Comparison of ENCODE assay signal across 8 cellular contexts in genomic region chr11:66579017-66579606, GRCh38. TPM values are rescaled to one million over a fixed set of nuclear protein-coding genes. Genes with fewer than 3 reads are reported as not detected.
DNase-seq lines count a peak whose midpoint lies in the region; ATAC-seq and TF ChIP-seq lines count a peak whose summit lies in the region.

No MANE protein-coding gene starts in this region.

- peaks cover 0 to 10% (median 6%) of the 10 kb centered on the region in 8 donors for H3K9me3 Mint-ChIP-seq in CD4-positive, alpha-beta memory T cell
- no peaks in the 10 kb centered on the region for H3K9me3 Mint-ChIP-seq in activated naive CD4-positive, alpha-beta T cell treated with anti-CD3 and anti-CD28 coated beads, Interleukin-2, amount 50 U/mL, for 24 hours

- TF ChIP-seq CTCF in upper lobe of right lung (IDR thresholded peaks at IDR 0.05) = peak; percentile 78

- no peak overlapping the region for H3K27ac ChIP-seq in CD4-positive, alpha-beta memory T cell (ENCODE audit: low read depth, low read length)
- no peak overlapping the region for H3K27ac ChIP-seq in upper lobe of right lung

- H3K9me3 ChIP-seq in CD4-positive, alpha-beta memory T cell (ENCODE audit: control insufficient read depth in 1 of 2, low read length in 2 of 2) = no peaks in the 10 kb centered on the region
- no peaks in the 10 kb centered on the region for H3K9me3 ChIP-seq in upper lobe of right lung

- H3K27me3 ChIP-seq in CD4-positive, alpha-beta memory T cell (ENCODE audit: insufficient read depth, low read length) = no peaks in the 10 kb centered on the region
- no peaks in the 10 kb centered on the region for H3K27me3 ChIP-seq in upper lobe of right lung

- H3K4me1 ChIP-seq in CD4-positive, alpha-beta memory T cell (ENCODE audit: insufficient read depth, low read length) = peaks cover 5% of the 10 kb centered on the region
- H3K4me1 ChIP-seq in upper lobe of right lung = no peaks in the 10 kb centered on the region

- no peaks in the 10 kb centered on the region for H3K36me3 ChIP-seq in CD4-positive, alpha-beta memory T cell (ENCODE audit: insufficient read depth, low read length)
- H3K36me3 ChIP-seq in upper lobe of right lung = no peaks in the 10 kb centered on the region

- H3K4me1 Mint-ChIP-seq in CD4-positive, alpha-beta memory T cell = peaks cover 0 to 12% (median 6%) of the 10 kb centered on the region in 4 donors
- H3K4me1 Mint-ChIP-seq in activated naive CD4-positive, alpha-beta T cell treated with anti-CD3 and anti-CD28 coated beads, Interleukin-2, amount 50 U/mL, for 24 hours = peaks cover 22% of the 10 kb centered on the region

- intact Hi-C loops in CD4-positive, alpha-beta memory T cell (cut with micrococcal nuclease) = loop anchor here (1.0 kb wide), 4 partner anchors 40 to 255 kb away; no protein-coding TSS in a partner anchor
- intact Hi-C loops in Right ventricle myocardium inferior (cut with DNase I) (loop anchor here (1.0 kb wide), 1 partner anchor 99 kb away; no protein-coding TSS in a partner anchor), posterior vena cava (cut with DNase I) (loop anchor here (2.0 to 10.0 kb wide), 2 partner anchors 100 to 256 kb away; no protein-coding TSS in a partner anchor), upper lobe of right lung (cut with DNase I) (no loop called here)

- no peaks in the 10 kb centered on the region for H3K36me3 Mint-ChIP-seq in CD4-positive, alpha-beta memory T cell
- peaks cover 1% of the 10 kb centered on the region for H3K36me3 Mint-ChIP-seq in activated naive CD4-positive, alpha-beta T cell treated with anti-CD3 and anti-CD28 coated beads, Interleukin-2, amount 50 U/mL, for 24 hours

- POLR2A ChIA-PET in CD4-positive, alpha-beta memory T cell (lab: Charles Lee; ENCODE audit: partially characterized antibody) = interaction anchor here (0.9 to 5.2 kb wide), 5 partner anchors 13 to 99 kb away, joined by 3 to 75 read pairs (median 4); partner anchors contain the start of genes RBM14, RBM4B and ZDHHC24

- H3K4me3 ChIP-seq in CD4-positive, alpha-beta memory T cell (ENCODE audit: low read length in 2 of 2) = no peak overlapping the region
- no peak overlapping the region for H3K4me3 ChIP-seq in upper lobe of right lung

- CTCF ChIA-PET in CD4-positive, alpha-beta memory T cell (lab: Charles Lee; ENCODE audit: partially characterized antibody) = interaction anchor here (0.9 to 7.2 kb wide), 12 partner anchors 10 to 107 kb away, joined by 3 to 268 read pairs (median 5); partner anchors contain the start of genes ACTN3, CCDC87, CCS and CTSF

- DNase-seq in CD4-positive, alpha-beta memory T cell = peak; percentile 64 to 72 (median 68)
- peak; percentile 100 for DNase-seq in HuH-7.5 (ENCODE audit: low spot score)
- DNase-seq in Right ventricle myocardium inferior (ENCODE audit: missing footprints) = peak; percentile 85
- DNase-seq in posterior vena cava (ENCODE audit: low spot score) = peak; percentile 94
- DNase-seq in upper lobe of right lung = peak; percentile 89

- ATAC-seq in SK-N-SH treated with all-trans-retinoic acid at 6 μM for 48 hours (peak; percentile 96), Right ventricle myocardium inferior (peak; percentile 91), upper lobe of right lung (peak; percentile 99), HG02623 (IDR thresholded peaks at IDR 0.05; ENCODE audit: unreplicated experiment) (no peak)

- peak overlapping the region in 3 of 7 donors; percentile 9 to 68 (median 25) for H3K27ac Mint-ChIP-seq in CD4-positive, alpha-beta memory T cell
- no peak overlapping the region for H3K27ac Mint-ChIP-seq in activated naive CD4-positive, alpha-beta T cell treated with anti-CD3 and anti-CD28 coated beads, Interleukin-2, amount 50 U/mL, for 24 hours

- peak overlapping the region in 2 of 8 donors; percentile 33 to 47 for H3K4me3 Mint-ChIP-seq in CD4-positive, alpha-beta memory T cell
- peak overlapping the region; percentile 42 for H3K4me3 Mint-ChIP-seq in activated naive CD4-positive, alpha-beta T cell treated with anti-CD3 and anti-CD28 coated beads, Interleukin-2, amount 50 U/mL, for 24 hours

- H3K27me3 Mint-ChIP-seq in CD4-positive, alpha-beta memory T cell = peaks cover 0 to 7% of the 10 kb centered on the region in 2 donors
- H3K27me3 Mint-ChIP-seq in activated naive CD4-positive, alpha-beta T cell treated with anti-CD3 and anti-CD28 coated beads, Interleukin-2, amount 50 U/mL, for 24 hours = peaks cover 2% of the 10 kb centered on the region

TF ChIP-seq in SK-N-SH treated with all-trans-retinoic acid at 6 μM for 48 hours, 23 proteins besides CTCF, POLR2A, EP300 and RAD21 (continues in another document):
- TF ChIP-seq ZNF70 (CRISPR knock-in tag; IDR thresholded peaks at IDR 0.05) (no peak), CSDC2 (CRISPR knock-in tag; IDR thresholded peaks at IDR 0.05) (no peak), ISL1 (CRISPR knock-in tag; IDR thresholded peaks at IDR 0.05) (no peak), ARNTL (CRISPR knock-in tag; IDR thresholded peaks at IDR 0.05; ENCODE audit: borderline replicate concordance, low read depth) (no peak), TSHZ2 (CRISPR knock-in tag; IDR thresholded peaks at IDR 0.05) (no peak), POU6F1 (CRISPR knock-in tag; IDR thresholded peaks at IDR 0.05; ENCODE audit: borderline replicate concordance, low read depth) (no peak), GLIS3 (CRISPR knock-in tag; IDR thresholded peaks at IDR 0.05) (no peak), ZNF8 (CRISPR knock-in tag; IDR thresholded peaks at IDR 0.05) (no peak), TCF4 (CRISPR knock-in tag; IDR thresholded peaks at IDR 0.05; ENCODE audit: borderline replicate concordance) (no peak)

RNA-seq across cellular contexts. Expression of gene CTSF, which starts 10.7 kb away (rescaled TPM):
- total RNA-seq in CD4-positive, alpha-beta memory T cell = 10 to 100 TPM; 28.1 to 31.7 TPM
- 10 to 100 TPM; 13.3 to 18.5 TPM for polyA plus RNA-seq in CD4-positive, alpha-beta memory T cell
- 51.0 TPM for total RNA-seq in Right ventricle myocardium inferior
- 10 to 100 TPM; 38.6 to 73.9 TPM for total RNA-seq in posterior vena cava
- total RNA-seq in upper lobe of right lung = 37.0 TPM

RNA-seq across cellular contexts. Expression of gene CCDC87, which starts 13.8 kb away (rescaled TPM):
- not detected for total RNA-seq in CD4-positive, alpha-beta memory T cell
- under 1 TPM in 1 of 2 donors, not detected in 1; 0.34 TPM for polyA plus RNA-seq in CD4-positive, alpha-beta memory T cell
- 0.27 TPM for total RNA-seq in Right ventricle myocardium inferior
- total RNA-seq in posterior vena cava = under 1 TPM; 0.24 to 0.46 TPM
- 0.26 TPM for total RNA-seq in upper lobe of right lung

RNA-seq across cellular contexts. Expression of gene CCS, which starts 13.9 kb away (rescaled TPM):
- total RNA-seq in CD4-positive, alpha-beta memory T cell = 10 to 100 TPM; 61.0 to 61.5 TPM
- polyA plus RNA-seq in CD4-positive, alpha-beta memory T cell = 10 to 100 TPM; 36.1 to 38.7 TPM
- total RNA-seq in Right ventricle myocardium inferior = 23.5 TPM
- total RNA-seq in posterior vena cava = 10 to 100 TPM; 18.8 to 31.8 TPM
- 31.9 TPM for total RNA-seq in upper lobe of right lung

RNA-seq across cellular contexts. Expression of gene ACTN3, which starts 32.4 kb away (rescaled TPM):
- under 1 TPM; 0.17 to 0.20 TPM for total RNA-seq in CD4-positive, alpha-beta memory T cell
- not detected for polyA plus RNA-seq in CD4-positive, alpha-beta memory T cell
- total RNA-seq in Right ventricle myocardium inferior (not detected), posterior vena cava (under 1 TPM; 0.14 to 0.51 TPM), upper lobe of right lung (not detected)

RNA-seq across cellular contexts. Expression of gene ZDHHC24, which starts 33.3 kb away (rescaled TPM):
- 10 to 100 TPM; 24.5 to 27.2 TPM for total RNA-seq in CD4-positive, alpha-beta memory T cell
- 10 to 100 TPM; 12.2 to 15.1 TPM for polyA plus RNA-seq in CD4-positive, alpha-beta memory T cell
- total RNA-seq in Right ventricle myocardium inferior (4.0 TPM), posterior vena cava (1 to 10 TPM; 9.0 TPM), upper lobe of right lung (14.5 TPM)
